Comparison of ENCODE assay signal across 8 cellular contexts in genomic region chr2:38528008-38528442, GRCh38.
DNase-seq lines count a peak whose midpoint lies in the region; ATAC-seq lines count a peak whose summit lies in the region.

No MANE protein-coding gene starts in this region.

- no peaks in the 10 kb centered on the region for H4K20me1 ChIP-seq in BLaER1 treated with 17β-estradiol and CSF1 and Interleukin-3, amounts not matched to agents 10 nM and 100 nM

- no peaks in the 10 kb centered on the region for H3K36me3 ChIP-seq in BLaER1 treated with 17β-estradiol and CSF1 and Interleukin-3, amounts not matched to agents 10 nM and 100 nM
- no peaks in the 10 kb centered on the region for H3K36me3 ChIP-seq in HUES64 (ENCODE audit: insufficient read depth, low read length)

- H3K4me2 ChIP-seq in BLaER1 treated with 17β-estradiol and CSF1 and Interleukin-3, amounts not matched to agents 10 nM and 100 nM, result peak overlapping the region; percentile 30 to 74 (median 61); a peak in 18 of 22 replicates

- H3K27me3 ChIP-seq in BLaER1 treated with 17β-estradiol and CSF1 and Interleukin-3, amounts not matched to agents 10 nM and 100 nM, result peaks cover 14 to 25% (median 18%) of the 10 kb centered on the region in 11 experiments
- H3K27me3 ChIP-seq in HUES64 (ENCODE audit: insufficient read depth, low read length), result no peaks in the 10 kb centered on the region

- H3K9ac ChIP-seq in BLaER1 treated with 17β-estradiol and CSF1 and Interleukin-3, amounts not matched to agents 10 nM and 100 nM, result no peak overlapping the region
- peak overlapping the region; percentile 29; the same call in 1 of the 2 replicates for H3K9ac ChIP-seq in HUES64 (ENCODE audit: low read depth, low read length)

- WGBS in HUES64, result 5% methylated on average over 23 of the region's 27 CpGs

- no peak overlapping the region for H3K27ac ChIP-seq in BLaER1 treated with 17β-estradiol and CSF1 and Interleukin-3, amounts not matched to agents 10 nM and 100 nM
- no peak overlapping the region for H3K27ac ChIP-seq in HUES64 (ENCODE audit: low read depth, low read length)
- H3K27ac ChIP-seq in caudate nucleus (ENCODE audit: low read depth, low read length), result peak overlapping the region; percentile 36

- peaks cover 0 to 5% (median 0%) of the 10 kb centered on the region in 11 experiments; a peak in 2 of 22 replicates for H3K9me3 ChIP-seq in BLaER1 treated with 17β-estradiol and CSF1 and Interleukin-3, amounts not matched to agents 10 nM and 100 nM (replicated peaks in 1 of 11)
- no peaks in the 10 kb centered on the region for H3K9me3 ChIP-seq in HUES64 (ENCODE audit: insufficient read depth, low read depth, low read length)

- DNase-seq in SW480 (ENCODE audit: low spot score) (peak; percentile 73), caudate nucleus (lab: John Stamatoyannopoulos, UW) (peak in 42 of 61 donors; percentile 8 to 70 (median 38)), left kidney (ENCODE audit: low read depth, low spot score) (peak; percentile 84)
- DNase-seq in stimulated activated CD4-positive, alpha-beta T cell treated with anti-CD3 and anti-CD28 coated beads, Interleukin-2, amount 100 ng/mL, for 4 hours (ENCODE audit: low read depth), result peak; percentile 23

- ATAC-seq in GM21360 (IDR thresholded peaks at IDR 0.05; ENCODE audit: unreplicated experiment), result no peak
- ATAC-seq in GM18870 (IDR thresholded peaks at IDR 0.05; ENCODE audit: unreplicated experiment), result no peak

- H3K4me1 ChIP-seq in BLaER1 treated with 17β-estradiol and CSF1 and Interleukin-3, amounts not matched to agents 10 nM and 100 nM, result peaks cover 0 to 50% (median 38%) of the 10 kb centered on the region in 10 experiments; a peak in 16 of 20 replicates
- peaks cover 17% of the 10 kb centered on the region; the same call in 1 of the 2 replicates for H3K4me1 ChIP-seq in HUES64 (ENCODE audit: insufficient read depth, low read length)

- peak overlapping the region in 4 of 10 experiments; percentile 23 to 44 (median 36); a peak in 5 of 20 replicates for H3K4me3 ChIP-seq in BLaER1 treated with 17β-estradiol and CSF1 and Interleukin-3, amounts not matched to agents 10 nM and 100 nM
- peak overlapping the region; percentile 43 for H3K4me3 ChIP-seq in HUES64 (ENCODE audit: low read length)

Comparison
In these comparisons a context has a peak if more than half of its experiments do, and no peak if none do; other contexts are left out.
1. DNase-seq: peak in every context shown above with its lines; median percentile 84 in left kidney; 73 in SW480; 38 in caudate nucleus; 23 in stimulated activated CD4-positive, alpha-beta T cell treated with anti-CD3 and anti-CD28 coated beads, Interleukin-2, amount 100 ng/mL, for 4 hours.